Comparison of ENCODE assay signal across 8 cellular contexts in genomic region chr4:128812360-128812958, GRCh38. TPM values are rescaled to one million over a fixed set of nuclear protein-coding genes. Genes with fewer than 3 reads are reported as not detected.
DNase-seq lines count a peak whose midpoint lies in the region; ATAC-seq lines count a peak whose summit lies in the region.

No MANE protein-coding gene starts in this region.

- DNase-seq in CD8-positive, alpha-beta memory T cell = no peak
- DNase-seq in NOMO-1 treated with DMSO at 0.1 percent for 48 hours (lab: John Stamatoyannopoulos, UW; ENCODE audit: unreplicated experiment) (peak; percentile 57), amniotic stem cell (lab: John Stamatoyannopoulos, UW) (peak; percentile 64), hepatic stellate cell (ENCODE audit: low spot score) (peak; percentile 76), retina (peak; percentile 90), GM19238 (ENCODE audit: insufficient read length, low spot score) (no peak)

- ATAC-seq in GM18907 (IDR thresholded peaks at IDR 0.05; ENCODE audit: unreplicated experiment) = peak; percentile 21
- peak; percentile 7 for ATAC-seq in HG03342 (IDR thresholded peaks at IDR 0.05; ENCODE audit: unreplicated experiment)

- H3K4me3 ChIP-seq in CD8-positive, alpha-beta memory T cell (ENCODE audit: low read length) = peak overlapping the region; percentile 79

- peaks cover 0 to 24% (median 0%) of the 10 kb centered on the region in 3 donors for H3K36me3 Mint-ChIP-seq in CD8-positive, alpha-beta memory T cell

- peak overlapping the region; percentile 94 for H3K27ac ChIP-seq in CD8-positive, alpha-beta memory T cell (ENCODE audit: low read depth, low read length)

- H3K27me3 ChIP-seq in CD8-positive, alpha-beta memory T cell (ENCODE audit: insufficient read depth, low read length, poor library complexity, severe bottlenecking) = no peaks in the 10 kb centered on the region

- H3K9me3 Mint-ChIP-seq in CD8-positive, alpha-beta memory T cell = no peaks in the 10 kb centered on the region

- peaks cover 35 to 49% (median 45%) of the 10 kb centered on the region in 3 donors for H3K4me1 Mint-ChIP-seq in CD8-positive, alpha-beta memory T cell

- CTCF ChIA-PET in CD8-positive, alpha-beta memory T cell (lab: Charles Lee) = interaction anchor here (0.6 to 2.6 kb wide), 11 partner anchors 10 to 761 kb away, joined by 3 to 7 read pairs (median 5); partner anchors contain the start of genes LARP1B and SCLT1

- H3K4me1 ChIP-seq in CD8-positive, alpha-beta memory T cell (ENCODE audit: insufficient read depth, low read length) = peaks cover 34% of the 10 kb centered on the region

- peak overlapping the region; percentile 85 to 97 (median 91) for H3K4me3 Mint-ChIP-seq in CD8-positive, alpha-beta memory T cell

- POLR2A ChIA-PET in CD8-positive, alpha-beta memory T cell (lab: Charles Lee) = interaction anchor here (0.6 to 1.7 kb wide), 7 partner anchors 12 to 847 kb away, joined by 3 to 13 read pairs (median 4); partner anchors contain the start of genes ABHD18, MFSD8 and SCLT1

- peak overlapping the region; percentile 51 to 95 (median 84) for H3K27ac Mint-ChIP-seq in CD8-positive, alpha-beta memory T cell

- peaks cover 0 to 2% of the 10 kb centered on the region in 2 donors for H3K27me3 Mint-ChIP-seq in CD8-positive, alpha-beta memory T cell

- H3K9me3 ChIP-seq in CD8-positive, alpha-beta memory T cell (ENCODE audit: low read length) = no peaks in the 10 kb centered on the region

- H3K36me3 ChIP-seq in CD8-positive, alpha-beta memory T cell (ENCODE audit: insufficient read depth, low read length) = no peaks in the 10 kb centered on the region

RNA-seq across cellular contexts. Expression of gene JADE1, which starts 3.0 kb away (rescaled TPM):
- 10 to 100 TPM; 28.4 to 29.1 TPM for total RNA-seq in CD8-positive, alpha-beta memory T cell
- 43.7 TPM for polyA plus RNA-seq in CD8-positive, alpha-beta memory T cell

Comparison
In these comparisons a context has a peak if more than half of its experiments do, and no peak if none do; other contexts are left out.
1. DNase-seq: peak in NOMO-1 treated with DMSO at 0.1 percent for 48 hours (single experiment), amniotic stem cell (single experiment), hepatic stellate cell (single experiment) and retina (single experiment); none in CD8-positive, alpha-beta memory T cell (0 of 5) and GM19238 (single experiment).